In genomic region chr3:134832585-134832984, GRCh38 we compare ENCODE assay signal across 20 cellular contexts.
"Had no signal": no experiment of that assay in that cellular context is flagged by ENCODE, and none has a peak within 500 bp of the region (broad histone marks: within the 10 kb centered on the region; RNA-seq: fewer than 3 reads in every experiment).

No MANE protein-coding gene starts in this region.

- H3K36me3 Mint-ChIP-seq: immature natural killer cell; naive thymus-derived CD4-positive, alpha-beta T cell had no signal

- H3K9me3 Mint-ChIP-seq: dendritic cell treated with granulocyte-macrophage colony-stimulating factor and Interleukin-4, amounts not matched to agents 40 ng/mL and 50 ng/mL, for 4 days; immature natural killer cell had no signal

- H3K4me3 ChIP-seq: colonic mucosa, esophagus muscularis mucosa, gastroesophageal sphincter, heart left ventricle, hepatocyte, left lung, lower lobe of right lung had no signal

- H3K9me3 ChIP-seq: colonic mucosa, esophagus muscularis mucosa, gastroesophageal sphincter, heart left ventricle, left lung, lower lobe of right lung had no signal

- H3K27ac ChIP-seq: colonic mucosa, esophagus muscularis mucosa, foreskin keratinocyte, gastroesophageal sphincter, heart left ventricle, hepatocyte, left lung, lower lobe of right lung had no signal

- H3K79me2 ChIP-seq: hepatocyte had no signal

- ATAC-seq: foreskin keratinocyte; gastroesophageal sphincter; heart left ventricle; left lung; left ventricle myocardium superior; naive thymus-derived CD4-positive, alpha-beta T cell had no signal

- H3K4me2 ChIP-seq: hepatocyte had no signal

- H3K4me3 Mint-ChIP-seq: dendritic cell treated with granulocyte-macrophage colony-stimulating factor and Interleukin-4, amounts not matched to agents 40 ng/mL and 50 ng/mL, for 4 days; immature natural killer cell had no signal

- H3K27me3 ChIP-seq: colonic mucosa, esophagus muscularis mucosa, foreskin keratinocyte, gastroesophageal sphincter, heart left ventricle, left lung had no signal

- H3K4me1 Mint-ChIP-seq: immature natural killer cell; naive thymus-derived CD4-positive, alpha-beta T cell had no signal

- DNase-seq: colonic mucosa; cortex of kidney; effector memory CD4-positive, alpha-beta T cell; foreskin keratinocyte; heart left ventricle; hypothalamus; immature natural killer cell; islet precursor cell; kidney; kidney glomerular epithelial cell; left lung; left ventricle myocardium superior; lower lobe of right lung; mesenchymal stem cell; midbrain; naive thymus-derived CD4-positive, alpha-beta T cell had no signal

- H3K36me3 ChIP-seq: colonic mucosa, esophagus muscularis mucosa, gastroesophageal sphincter, heart left ventricle, left lung, lower lobe of right lung had no signal

- H3K27ac Mint-ChIP-seq: dendritic cell treated with granulocyte-macrophage colony-stimulating factor and Interleukin-4, amounts not matched to agents 40 ng/mL and 50 ng/mL, for 4 days; immature natural killer cell; naive thymus-derived CD4-positive, alpha-beta T cell had no signal

- H2AFZ ChIP-seq: hepatocyte had no signal

- H3K4me1 ChIP-seq: colonic mucosa, esophagus muscularis mucosa, foreskin keratinocyte, gastroesophageal sphincter, heart left ventricle, left lung, lower lobe of right lung had no signal
